ENCODE assay signal across 24 cellular contexts in genomic region chr5:54634089-54634488, GRCh38.
DNase-seq lines count a peak whose midpoint lies in the region; ATAC-seq, FAIRE-seq and TF ChIP-seq lines count a peak whose summit lies in the region.
"Had no signal": no experiment of that assay in that cellular context is flagged by ENCODE, and none has a peak within 500 bp of the region (broad histone marks: within the 10 kb centered on the region; RNA-seq: fewer than 3 reads in every experiment).

No MANE protein-coding gene starts in this region.

- H3K79me2 ChIP-seq in HCT116 (ENCODE audit: insufficient read depth, low read length) (no peaks in the 10 kb centered on the region), PC-3 (ENCODE audit: low read length) (no peaks in the 10 kb centered on the region), H1 (ENCODE audit: control insufficient read depth in 1 of 2, insufficient read depth in 2 of 2, low read length in 2 of 2) (no peaks in the 10 kb centered on the region), keratinocyte (ENCODE audit: control insufficient read depth, insufficient read depth, low read length) (no peaks in the 10 kb centered on the region)

- no peak overlapping the region for H2BK12ac ChIP-seq in H1 (ENCODE audit: low read depth, low read length)

- H3F3A ChIP-seq in PC-3 (ENCODE audit: low read length, unreplicated experiment) = no peaks in the 10 kb centered on the region

- no peak overlapping the region for H2AK5ac ChIP-seq in H1 (ENCODE audit: low read depth, low read length)

- FAIRE-seq in H1 (lab: Jason Lieb, UNC) (no peak), keratinocyte (lab: Jason Lieb, UNC) (peak; percentile 83)
- FAIRE-seq: A204.1, GM19239 had no signal

- H3K9me1 ChIP-seq in keratinocyte (ENCODE audit: control insufficient read depth, extremely low read depth, insufficient read depth, low read length) = no peaks in the 10 kb centered on the region

- H3K9me2 ChIP-seq in HCT116 (ENCODE audit: insufficient read depth) (no peaks in the 10 kb centered on the region; the same call in 1 of the 2 replicates), PC-3 (replicated peaks; ENCODE audit: low read length) (no peaks in the 10 kb centered on the region)

- DNase-seq in HCT116 (ENCODE audit: low read depth, low spot score) = no peak
- DNase-seq in PC-3 = peak; percentile 8
- no peak for DNase-seq in H1 (ENCODE audit: low read depth in 1 of 2, low spot score in 2 of 2)
- DNase-seq in keratinocyte (ENCODE audit: low read depth, low spot score) = peak; percentile 42
- no peak for DNase-seq in ureter (ENCODE audit: low spot score)
- no peak for DNase-seq in iPS-NIHi11 (ENCODE audit: low spot score)
- DNase-seq in activated CD8-positive, alpha-beta memory T cell treated with anti-CD3 and anti-CD28 coated beads for 24 hours = no peak
- DNase-seq: CD4-positive, CD25-positive, alpha-beta regulatory T cell; GM23248; Karpas-422; MV-4-11; NCI-H1105; NCI-H1694; NCI-H2029 treated with DMSO at 0.1 percent for 48 hours; NCI-H2227 treated with DMSO at 0.1 percent for 48 hours; NCI-H526 treated with DMSO at 0.1 percent for 48 hours; SIG-M5 had no signal

- dilution Hi-C loops in keratinocyte (cut with MboI; ENCODE audit: extremely low pct_ligation_motif_present, low sequenced_read_pairs) = no loop called here

- POLR2A ChIA-PET in HCT116 (lab: Charles Lee) (no interaction called here), PC-3 (lab: Charles Lee; ENCODE audit: unreplicated experiment) (no interaction called here), H1 (lab: Charles Lee; ENCODE audit: partially characterized antibody) (no interaction called here)

- no peaks in the 10 kb centered on the region for H3K9me3 ChIP-seq in HCT116 (ENCODE audit: control insufficient read depth in 1 of 2, insufficient read depth in 1 of 2, low read depth in 1 of 2, low read length in 2 of 2)
- no peaks in the 10 kb centered on the region for H3K9me3 ChIP-seq in PC-3 (ENCODE audit: low read length)
- no peaks in the 10 kb centered on the region for H3K9me3 ChIP-seq in H1 (ENCODE audit: insufficient read depth in 2 of 2, low read depth in 1 of 2, low read length in 1 of 2)
- no peaks in the 10 kb centered on the region for H3K9me3 ChIP-seq in keratinocyte (ENCODE audit: control insufficient read depth, low read depth, low read length)
- H3K9me3 ChIP-seq: HAP-1 had no signal

- WGBS in H1 (ENCODE audit: extremely low coverage in 1 of 2, insufficient coverage in 1 of 2, insufficient read length in 1 of 2, insufficient replicate concordance in 2 of 2, low coverage in 1 of 2, low lambda C conversion rate in 2 of 2, missing lambda C conversion rate in 1 of 2), 2 experiments = 88% methylated on average over 1 of the region's 1 CpG; no CpG with 5 or more reads in 1 of the 2 experiments

- no peak overlapping the region for H2BK5ac ChIP-seq in H1 (ENCODE audit: low read depth, low read length)

- no peaks in the 10 kb centered on the region for H3K27me3 ChIP-seq in HCT116 (ENCODE audit: insufficient read depth, low read length)
- no peaks in the 10 kb centered on the region for H3K27me3 ChIP-seq in PC-3 (ENCODE audit: low read length)
- no peaks in the 10 kb centered on the region for H3K27me3 ChIP-seq in H1 (replicated peaks in 1 of 4; ENCODE audit: control insufficient read depth in 3 of 4, extremely low read depth in 1 of 4, insufficient read depth in 3 of 4, low read length in 3 of 4)
- H3K27me3 ChIP-seq in keratinocyte (ENCODE audit: control insufficient read depth, extremely low read depth, insufficient read depth, low read length) = no peaks in the 10 kb centered on the region
- H3K27me3 ChIP-seq: BLaER1 had no signal

- no peak overlapping the region for H4K91ac ChIP-seq in H1 (replicated peaks; ENCODE audit: insufficient read length, low read length)

- H2BK20ac ChIP-seq in H1 (ENCODE audit: low read length) = no peak overlapping the region

- no TSS peak for BruUV-seq in HCT116 (replicated peaks; lab: Mats Ljungman, UMichigan)
- BruUV-seq in PC-3 (replicated peaks; lab: Mats Ljungman, UMichigan) = no TSS peak

- H3K36me3 ChIP-seq in HCT116 (ENCODE audit: control insufficient read depth in 1 of 2, insufficient read depth in 2 of 2, low read length in 2 of 2) (no peaks in the 10 kb centered on the region), PC-3 (ENCODE audit: low read depth, low read length) (no peaks in the 10 kb centered on the region), H1 (ENCODE audit: control insufficient read depth in 2 of 4, insufficient read depth in 4 of 4, low read length in 3 of 4) (no peaks in the 10 kb centered on the region), keratinocyte (ENCODE audit: control insufficient read depth in 2 of 2, extremely low read depth in 1 of 2, insufficient read depth in 2 of 2, low read length in 2 of 2) (no peaks in the 10 kb centered on the region)
- H3K36me3 ChIP-seq: BLaER1, HAP-1 had no signal

- CTCF ChIA-PET in HCT116 (lab: Charles Lee) = no interaction called here
- CTCF ChIA-PET in PC-3 (lab: Charles Lee) = no interaction called here
- CTCF ChIA-PET in H1 (lab: Charles Lee; ENCODE audit: partially characterized antibody) = no interaction called here

- no peak overlapping the region for H4K8ac ChIP-seq in H1 (ENCODE audit: extremely low read depth, insufficient read depth, low read length)

- no peak overlapping the region for H4K5ac ChIP-seq in H1 (ENCODE audit: insufficient read length, low read depth, low read length)

- no peak overlapping the region for H3K14ac ChIP-seq in H1 (ENCODE audit: insufficient read length)

- H3K9ac ChIP-seq in HCT116 (ENCODE audit: low read length) (no peak overlapping the region), PC-3 (ENCODE audit: low read length) (no peak overlapping the region), H1 (replicated peaks in 1 of 4; ENCODE audit: extremely low read depth in 1 of 4, low read depth in 3 of 4, low read length in 3 of 4) (no peak overlapping the region), keratinocyte (ENCODE audit: control insufficient read depth, extremely low read depth, insufficient read depth, low read length) (no peak overlapping the region)
- H3K9ac ChIP-seq: BLaER1, GM23248 had no signal

- no peak for TF ChIP-seq EP300 in H1 (IDR thresholded peaks at IDR 0.05; ENCODE audit: borderline replicate concordance in 1 of 2, low read depth in 2 of 2, low read length in 2 of 2)

- no peak for ATAC-seq in HCT116
- ATAC-seq in PC-3 = no peak
- ATAC-seq in GM19467 (IDR thresholded peaks at IDR 0.05; ENCODE audit: unreplicated experiment) = no peak
- ATAC-seq: Panc1 had no signal

- TF ChIP-seq RAD21 in HCT116 (IDR thresholded peaks at IDR 0.05; ENCODE audit: low read depth) (no peak), H1 (IDR thresholded peaks at IDR 0.05 in 1 of 2, conservative IDR thresholded peaks at IDR 0.05 in 1 of 2; ENCODE audit: low read depth in 2 of 2, low read length in 2 of 2) (no peak)

- intact Hi-C loops in HCT116 (cut with micrococcal nuclease) = no loop called here
- intact Hi-C loops in PC-3 (cut with micrococcal nuclease) = no loop called here

- TF ChIP-seq CTCF in HCT116 (IDR thresholded peaks at IDR 0.05 in 2 of 3, conservative IDR thresholded peaks at IDR 0.05 in 1 of 3; ENCODE audit: borderline replicate concordance in 1 of 3, insufficient read depth in 1 of 3, low read depth in 2 of 3, low read length in 2 of 3) (no peak), PC-3 (conservative IDR thresholded peaks at IDR 0.05; ENCODE audit: low read depth, low read length) (no peak), H1 (IDR thresholded peaks at IDR 0.05; ENCODE audit: control extremely low read depth in 1 of 3, insufficient read depth in 1 of 3, low read depth in 1 of 3, low read length in 3 of 3) (no peak), keratinocyte (optimal IDR thresholded peaks at IDR 0.05 in 1 of 3, IDR thresholded peaks at IDR 0.05 in 1 of 3, conservative IDR thresholded peaks at IDR 0.05 in 1 of 3; ENCODE audit: extremely low read depth in 1 of 3, insufficient read depth in 2 of 3, low read length in 3 of 3) (no peak)

- no peak overlapping the region for H3K18ac ChIP-seq in H1 (ENCODE audit: extremely low read depth, low read length)

- TF ChIP-seq POLR2A in HCT116 (IDR thresholded peaks at IDR 0.05; ENCODE audit: borderline replicate concordance, extremely low read depth, insufficient read depth, insufficient read length) (no peak), H1 (IDR thresholded peaks at IDR 0.05; ENCODE audit: control extremely low read depth in 1 of 2, low read depth in 2 of 2, low read length in 2 of 2) (no peak)

- no peak overlapping the region for H3K4ac ChIP-seq in H1 (replicated peaks; ENCODE audit: insufficient read length, low read depth, low read length)

- no peaks in the 10 kb centered on the region for H3K23me2 ChIP-seq in H1 (ENCODE audit: low read depth, low read length)

- RAD21 ChIA-PET in HCT116 (lab: Charles Lee; ENCODE audit: low non-redundant PET in 1 of 2, low total read pairs in 2 of 2, uncharacterized antibody in 2 of 2, unreplicated experiment in 2 of 2) = no interaction called here

- no peaks in the 10 kb centered on the region for H4K20me1 ChIP-seq in HCT116 (ENCODE audit: insufficient read depth)
- H4K20me1 ChIP-seq in PC-3 (ENCODE audit: low read length) = no peaks in the 10 kb centered on the region
- H4K20me1 ChIP-seq in H1 (replicated peaks in 1 of 2; ENCODE audit: control insufficient read depth in 1 of 2, insufficient read depth in 2 of 2, low read length in 2 of 2) = no peaks in the 10 kb centered on the region
- H4K20me1 ChIP-seq in keratinocyte (ENCODE audit: control insufficient read depth, extremely low read depth, insufficient read depth, low read length) = no peaks in the 10 kb centered on the region
- H4K20me1 ChIP-seq: BLaER1 had no signal

- no peak overlapping the region for H3K56ac ChIP-seq in H1 (replicated peaks; ENCODE audit: insufficient read length, low read depth, low read length)

- H3K27ac ChIP-seq in HCT116 (ENCODE audit: low read depth, low read length) (no peak overlapping the region), PC-3 (ENCODE audit: low read length) (no peak overlapping the region), H1 (ENCODE audit: low read depth, low read length) (no peak overlapping the region), keratinocyte (ENCODE audit: control insufficient read depth, insufficient read depth, low read length) (no peak overlapping the region)
- H3K27ac ChIP-seq: BLaER1, GM23248, SK-N-MC had no signal

- no peak overlapping the region for H2BK15ac ChIP-seq in H1 (ENCODE audit: low read length)

- no peak overlapping the region for H3K23ac ChIP-seq in H1 (ENCODE audit: insufficient read length)

- no peaks in the 10 kb centered on the region for H3K79me1 ChIP-seq in H1 (ENCODE audit: low read depth, low read length)

- H3K4me1 ChIP-seq in HCT116 (ENCODE audit: control insufficient read depth in 1 of 2, insufficient read depth in 2 of 2, low read length in 2 of 2) = no peaks in the 10 kb centered on the region
- 0 out of 2 replicates have a peak, but pooled peaks cover 8% of the 10 kb centered on the region for H3K4me1 ChIP-seq in PC-3 (ENCODE audit: insufficient read depth, low read length)
- H3K4me1 ChIP-seq in H1 (replicated peaks in 1 of 4; ENCODE audit: control insufficient read depth in 3 of 4, insufficient read depth in 4 of 4, low read length in 3 of 4) = no peaks in the 10 kb centered on the region; a peak in 1 of 7 replicates
- peaks cover 19% of the 10 kb centered on the region for H3K4me1 ChIP-seq in keratinocyte (ENCODE audit: control insufficient read depth, extremely low read depth, insufficient read depth, low read length)
- H3K4me1 ChIP-seq: HAP-1 had no signal

- H2AFZ ChIP-seq in HCT116 (ENCODE audit: low read depth, low read length, poor library complexity, severe bottlenecking) (no peak overlapping the region), PC-3 (ENCODE audit: low read length) (no peak overlapping the region), H1 (ENCODE audit: low read length) (no peak overlapping the region), keratinocyte (ENCODE audit: control insufficient read depth, low read length) (peak overlapping the region; percentile 5)
- H2AFZ ChIP-seq: GM23248 had no signal

- H3K4me3 ChIP-seq in HCT116 (replicated peaks in 1 of 2; ENCODE audit: low read depth in 1 of 2, low read length in 2 of 2) (no peak overlapping the region), PC-3 (ENCODE audit: low read length) (no peak overlapping the region), H1 (ENCODE audit: extremely low read depth in 1 of 4, insufficient read depth in 2 of 4, low read depth in 3 of 4, low read length in 4 of 4) (no peak overlapping the region), keratinocyte (ENCODE audit: control insufficient read depth in 2 of 3, extremely low read depth in 1 of 3, insufficient read depth in 2 of 3, low read depth in 1 of 3, low read length in 3 of 3) (no peak overlapping the region)
- H3K4me3 ChIP-seq: BLaER1, GM23248, HAP-1, SK-N-MC had no signal

- no peak overlapping the region for H3K4me2 ChIP-seq in HCT116 (ENCODE audit: low read length)
- no peak overlapping the region for H3K4me2 ChIP-seq in PC-3 (ENCODE audit: low read length)
- H3K4me2 ChIP-seq in H1 (ENCODE audit: insufficient read depth in 1 of 2, low read depth in 2 of 2, low read length in 2 of 2) = no peak overlapping the region
- H3K4me2 ChIP-seq in keratinocyte (ENCODE audit: control insufficient read depth, extremely low read depth, insufficient read depth, low read depth, low read length) = peak overlapping the region; percentile 47
- H3K4me2 ChIP-seq: BLaER1 had no signal

- no peak overlapping the region for H2BK120ac ChIP-seq in H1 (replicated peaks; ENCODE audit: low read depth, low read length)

Comparison
In these comparisons a context has a peak if more than half of its experiments do, and no peak if none do; other contexts are left out.
1. DNase-seq: peak in PC-3 (single experiment) and keratinocyte (single experiment); none in HCT116 (single experiment), H1 (0 of 2), ureter (single experiment), iPS-NIHi11 (single experiment) and activated CD8-positive, alpha-beta memory T cell treated with anti-CD3 and anti-CD28 coated beads for 24 hours (single experiment).
2. Of the 16 proteins assayed by ChIP-seq in both H1 and HCT116: peak only in H1: none; only in HCT116: none; in both: SRF; in neither: 15.